15 cellular contexts compared by ENCODE assay signal in the genomic region with DNA sequence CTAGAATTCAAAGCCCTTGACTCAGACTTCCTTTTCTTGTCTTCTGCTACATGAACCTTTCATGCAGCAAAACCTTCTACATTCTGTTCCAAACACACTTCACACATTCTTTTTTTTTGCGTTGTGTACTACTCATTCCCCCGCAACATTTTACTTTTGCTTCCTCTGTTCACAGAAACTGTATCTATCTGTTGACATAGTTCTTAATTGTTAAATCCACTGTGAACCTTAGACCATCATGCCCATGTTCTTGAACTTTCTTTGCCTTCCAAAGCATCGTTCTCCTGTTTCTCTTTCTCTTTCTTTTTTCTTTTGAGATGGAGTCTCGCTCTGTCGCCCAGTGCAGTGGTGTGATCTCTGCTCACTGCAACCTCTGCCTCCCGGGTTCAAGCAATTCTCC. TPM values are rescaled to one million over a fixed set of nuclear protein-coding genes. Genes with fewer than 3 reads are reported as not detected.
DNase-seq lines count a peak whose midpoint lies in the region; ATAC-seq lines count a peak whose summit lies in the region.
"Had no signal": no experiment of that assay in that cellular context is flagged by ENCODE, and none has a peak within 500 bp of the region (broad histone marks: within the 10 kb centered on the region; RNA-seq: fewer than 3 reads in every experiment).

No MANE protein-coding gene starts in this region.

- H3K4me1 Mint-ChIP-seq in activated T-cell treated with anti-CD3 and anti-CD28 coated beads, Interleukin-2, amount 50 U/mL, for 4 hours (ENCODE audit: low read depth), result peaks cover 58% of the 10 kb centered on the region
- H3K4me1 Mint-ChIP-seq in activated naive CD8-positive, alpha-beta T cell treated with anti-CD3 and anti-CD28 coated beads, Interleukin-2, amount 10 ng/mL, durations not matched to agents 7 days and 5 days, result peaks cover 51% of the 10 kb centered on the region
- H3K4me1 Mint-ChIP-seq in stimulated activated memory B cell treated with anti-CD40 and anti-IgM and Interleukin-4, amounts not matched to agents 10 μg/mL and 1 μg/mL and 100 μg/mL, for 72 hours, result peaks cover 45% of the 10 kb centered on the region

- no peak for DNase-seq in activated T-cell treated with anti-CD3 and anti-CD28 coated beads, Interleukin-2, amount 50 U/mL, for 4 hours
- no peak for DNase-seq in activated T-cell treated with anti-CD3 and anti-CD28 coated beads, Interleukin-2, amount 50 U/mL, for 48 hours
- no peak for DNase-seq in activated naive CD8-positive, alpha-beta T cell treated with anti-CD3 and anti-CD28 coated beads, Interleukin-2, amount 10 ng/mL, durations not matched to agents 7 days and 5 days
- DNase-seq in amygdala (lab: John Stamatoyannopoulos, UW) (no peak), HPDE6-E6E7 (ENCODE audit: extremely low spot score) (no peak), C1 segment of cervical spinal cord (lab: John Stamatoyannopoulos, UW) (no peak)
- DNase-seq: gastrocnemius medialis; HCEC 1CT; mammary epithelial cell; NCI-H446; right lobe of liver; SHP77; stimulated activated CD4-positive, alpha-beta T cell treated with anti-CD3 and anti-CD28 coated beads, Interleukin-2, amount 100 ng/mL, for 24 hours had no signal

- H3K36me3 Mint-ChIP-seq in activated T-cell treated with anti-CD3 and anti-CD28 coated beads, Interleukin-2, amount 50 U/mL, for 4 hours (ENCODE audit: insufficient read depth), result peaks cover 7% of the 10 kb centered on the region
- peaks cover 31% of the 10 kb centered on the region for H3K36me3 Mint-ChIP-seq in activated naive CD8-positive, alpha-beta T cell treated with anti-CD3 and anti-CD28 coated beads, Interleukin-2, amount 10 ng/mL, durations not matched to agents 7 days and 5 days
- peaks cover 35% of the 10 kb centered on the region for H3K36me3 Mint-ChIP-seq in stimulated activated memory B cell treated with anti-CD40 and anti-IgM and Interleukin-4, amounts not matched to agents 10 μg/mL and 1 μg/mL and 100 μg/mL, for 72 hours

- POLR2A ChIA-PET in activated naive CD8-positive, alpha-beta T cell treated with anti-CD3 and anti-CD28 coated beads, Interleukin-2, amount 10 ng/mL, durations not matched to agents 7 days and 5 days (lab: Charles Lee), result interaction anchor here (1.0 to 1.8 kb wide), 3 partner anchors 10 to 14 kb away, joined by 3 to 9 read pairs (median 4); a partner anchor contains a TSS

- H3K9me3 Mint-ChIP-seq in activated T-cell treated with anti-CD3 and anti-CD28 coated beads, Interleukin-2, amount 50 U/mL, for 4 hours, result no peaks in the 10 kb centered on the region
- H3K9me3 Mint-ChIP-seq in activated naive CD8-positive, alpha-beta T cell treated with anti-CD3 and anti-CD28 coated beads, Interleukin-2, amount 10 ng/mL, durations not matched to agents 7 days and 5 days, result peaks cover 1% of the 10 kb centered on the region
- no peaks in the 10 kb centered on the region for H3K9me3 Mint-ChIP-seq in stimulated activated memory B cell treated with anti-CD40 and anti-IgM and Interleukin-4, amounts not matched to agents 10 μg/mL and 1 μg/mL and 100 μg/mL, for 72 hours

- peak overlapping the region; percentile 52 for H3K4me3 Mint-ChIP-seq in activated T-cell treated with anti-CD3 and anti-CD28 coated beads, Interleukin-2, amount 50 U/mL, for 4 hours
- H3K4me3 Mint-ChIP-seq in activated naive CD8-positive, alpha-beta T cell treated with anti-CD3 and anti-CD28 coated beads, Interleukin-2, amount 10 ng/mL, durations not matched to agents 7 days and 5 days, result peak overlapping the region; percentile 74
- peak overlapping the region; percentile 2 for H3K4me3 Mint-ChIP-seq in stimulated activated memory B cell treated with anti-CD40 and anti-IgM and Interleukin-4, amounts not matched to agents 10 μg/mL and 1 μg/mL and 100 μg/mL, for 72 hours

- H3K27me3 Mint-ChIP-seq in activated T-cell treated with anti-CD3 and anti-CD28 coated beads, Interleukin-2, amount 50 U/mL, for 4 hours (ENCODE audit: low read depth), result no peaks in the 10 kb centered on the region
- no peaks in the 10 kb centered on the region for H3K27me3 Mint-ChIP-seq in activated naive CD8-positive, alpha-beta T cell treated with anti-CD3 and anti-CD28 coated beads, Interleukin-2, amount 10 ng/mL, durations not matched to agents 7 days and 5 days
- no peaks in the 10 kb centered on the region for H3K27me3 Mint-ChIP-seq in stimulated activated memory B cell treated with anti-CD40 and anti-IgM and Interleukin-4, amounts not matched to agents 10 μg/mL and 1 μg/mL and 100 μg/mL, for 72 hours

- ATAC-seq in activated T-cell treated with anti-CD3 and anti-CD28 coated beads, Interleukin-2, amount 50 U/mL, for 4 hours, result peak; percentile 49 to 61
- ATAC-seq in HG02610 (IDR thresholded peaks at IDR 0.05; ENCODE audit: unreplicated experiment), result peak; percentile 71
- peak; percentile 57 for ATAC-seq in activated naive CD8-positive, alpha-beta T cell treated with anti-CD3 and anti-CD28 coated beads, Interleukin-2, amount 10 ng/mL, durations not matched to agents 7 days and 5 days (ENCODE audit: low read depth)
- no peak for ATAC-seq in stimulated activated memory B cell treated with anti-CD40 and anti-IgM and Interleukin-4, amounts not matched to agents 10 μg/mL and 1 μg/mL and 100 μg/mL, for 72 hours
- ATAC-seq: gastrocnemius medialis had no signal

- peak overlapping the region; percentile 62 for H3K27ac Mint-ChIP-seq in activated naive CD8-positive, alpha-beta T cell treated with anti-CD3 and anti-CD28 coated beads, Interleukin-2, amount 10 ng/mL, durations not matched to agents 7 days and 5 days
- H3K27ac Mint-ChIP-seq in stimulated activated memory B cell treated with anti-CD40 and anti-IgM and Interleukin-4, amounts not matched to agents 10 μg/mL and 1 μg/mL and 100 μg/mL, for 72 hours, result peak overlapping the region; percentile 42

RNA-seq across cellular contexts. Expression of a gene that starts 14.2 kb away (rescaled TPM):
- total RNA-seq in activated T-cell treated with anti-CD3 and anti-CD28 coated beads, Interleukin-2, amount 50 U/mL, for 4 hours, result 10 to 100 TPM; 37.1 to 42.0 (median 40.9) TPM
- 10 to 100 TPM; 92.7 to 98.0 TPM for total RNA-seq in activated naive CD8-positive, alpha-beta T cell treated with anti-CD3 and anti-CD28 coated beads, Interleukin-2, amount 10 ng/mL, durations not matched to agents 7 days and 5 days

Comparison
In these comparisons a context has a peak if more than half of its experiments do, and no peak if none do; other contexts are left out.
1. H3K4me3 Mint-ChIP-seq: peak in every context shown above with its lines; median percentile 74 in activated naive CD8-positive, alpha-beta T cell treated with anti-CD3 and anti-CD28 coated beads, Interleukin-2, amount 10 ng/mL, durations not matched to agents 7 days and 5 days; 52 in activated T-cell treated with anti-CD3 and anti-CD28 coated beads, Interleukin-2, amount 50 U/mL, for 4 hours; 2 in stimulated activated memory B cell treated with anti-CD40 and anti-IgM and Interleukin-4, amounts not matched to agents 10 μg/mL and 1 μg/mL and 100 μg/mL, for 72 hours.